In genomic region chr7:1459512-1459892, GRCh38 we compare ENCODE assay signal across 8 cellular contexts. TPM values are rescaled to one million over a fixed set of nuclear protein-coding genes. Genes with fewer than 3 reads are reported as not detected.
DNase-seq lines count a peak whose midpoint lies in the region; ATAC-seq and TF ChIP-seq lines count a peak whose summit lies in the region.

No MANE protein-coding gene starts in this region.

- 0 to 2% methylated on average over 9 to 18 of the region's 35 CpGs for WGBS in mesodermal cell (ENCODE audit: insufficient coverage in 2 of 2), 2 experiments

- H3K27ac Mint-ChIP-seq in endothelial cell (ENCODE audit: unreplicated experiment), result no peak overlapping the region

- H3K4me3 Mint-ChIP-seq in endothelial cell (ENCODE audit: unreplicated experiment), result no peak overlapping the region

- no peaks in the 10 kb centered on the region for H3K36me3 ChIP-seq in mesodermal cell (ENCODE audit: control insufficient read depth, insufficient read depth, low read length)

- no peaks in the 10 kb centered on the region for H3K9me3 Mint-ChIP-seq in endothelial cell (ENCODE audit: unreplicated experiment)

- DNase-seq in CMK (ENCODE audit: low read depth) (peak; percentile 92), HT-29 (ENCODE audit: low spot score) (peak; percentile 99), NOMO-1 (lab: John Stamatoyannopoulos, UW; ENCODE audit: unreplicated experiment in 2 of 2) (peak; percentile 96 to 99), endothelial cell (ENCODE audit: low spot score) (peak; percentile 100)
- DNase-seq in activated CD8-positive, alpha-beta memory T cell treated with anti-CD3 and anti-CD28 coated beads, Interleukin-2, amount 50 U/mL, for 24 hours (ENCODE audit: extremely low read depth), result peak; percentile 87
- peak; percentile 90 for DNase-seq in stimulated activated CD8-positive, alpha-beta memory T cell treated with anti-CD3 and anti-CD28 coated beads, Interleukin-15, amount 100 ng/mL, for 24 hours (ENCODE audit: low read depth)

- H3K4me3 ChIP-seq in mesodermal cell (ENCODE audit: extremely low read depth, insufficient read depth, low read length, poor library complexity, severe bottlenecking), result peak overlapping the region; percentile 61

- H3K9me3 ChIP-seq in mesodermal cell (ENCODE audit: control insufficient read depth, low read length), result no peaks in the 10 kb centered on the region

- peaks cover 14% of the 10 kb centered on the region for H3K27me3 Mint-ChIP-seq in endothelial cell (ENCODE audit: unreplicated experiment)

- ATAC-seq in GM21390 (IDR thresholded peaks at IDR 0.05; ENCODE audit: unreplicated experiment), result peak; percentile 96

- no peak for TF ChIP-seq CTCF in endothelial cell (IDR thresholded peaks at IDR 0.05; ENCODE audit: unreplicated experiment)

- H3K27ac ChIP-seq in mesodermal cell (ENCODE audit: low read depth, low read length, severe bottlenecking), result peak overlapping the region; percentile 91

- H3K4me1 Mint-ChIP-seq in endothelial cell (ENCODE audit: unreplicated experiment), result peaks cover 32% of the 10 kb centered on the region

- peaks cover 50% of the 10 kb centered on the region for H3K4me1 ChIP-seq in mesodermal cell (ENCODE audit: control insufficient read depth, insufficient read depth, low read length, poor library complexity, severe bottlenecking)

- no peaks in the 10 kb centered on the region for H3K36me3 Mint-ChIP-seq in endothelial cell (ENCODE audit: low read depth, unreplicated experiment)

RNA-seq across cellular contexts. Expression of gene MICALL2, which starts 0.2 kb away (rescaled TPM):
- 151 and 155 TPM in 2 replicates for total RNA-seq in HT-29 (2014; rRNA removed; shearing (Covaris generic))
- 25.0 TPM for total RNA-seq in endothelial cell (ENCODE audit: unreplicated experiment)
- 32.1 TPM for polyA plus RNA-seq in mesodermal cell (2013, experiment 1 of 2)
- 22.4 TPM for polyA plus RNA-seq in mesodermal cell (2013, experiment 2 of 2)

RNA-seq across cellular contexts. Expression of gene INTS1, which starts 44.7 kb away (rescaled TPM):
- 117 and 141 TPM in 2 replicates for total RNA-seq in HT-29 (2014; rRNA removed; shearing (Covaris generic))
- 109 TPM for total RNA-seq in endothelial cell (ENCODE audit: unreplicated experiment)
- 71.6 TPM for polyA plus RNA-seq in mesodermal cell (2013, experiment 1 of 2)
- 53.3 TPM for polyA plus RNA-seq in mesodermal cell (2013, experiment 2 of 2)

Comparison
In these comparisons a context has a peak if more than half of its experiments do, and no peak if none do; other contexts are left out.
1. Peak in every context shown above with its lines: DNase-seq, ATAC-seq, H3K4me3 ChIP-seq and H3K27ac ChIP-seq.